In genomic region chr7:2220954-2221353, GRCh38 we compare ENCODE assay signal across 8 cellular contexts.
"Had no signal": no experiment of that assay in that cellular context is flagged by ENCODE, and none has a peak within 500 bp of the region (broad histone marks: within the 10 kb centered on the region; RNA-seq: fewer than 3 reads in every experiment).

No MANE protein-coding gene starts in this region.

- H3K4me1 ChIP-seq: HAP-1 had no signal

- H3K9me3 ChIP-seq: HAP-1 had no signal

- H3K9me3 Mint-ChIP-seq: HFFc6 had no signal

- DNase-seq: GM23248, GOT3, H7, HFFc6, IMR-90 had no signal

- H3K9ac ChIP-seq: GM23248 had no signal

- ATAC-seq: HCT116 had no signal

- H2AFZ ChIP-seq: GM23248 had no signal

- H3K4me3 Mint-ChIP-seq: HFFc6 had no signal

- H3K27ac ChIP-seq: GM23248, HL-60 had no signal

- H3K4me3 ChIP-seq: GM23248, HAP-1 had no signal

- H3K27ac Mint-ChIP-seq: HFFc6 had no signal
